Comparison of ENCODE assay signal across 31 cellular contexts in genomic region chr5:180176191-180176590, GRCh38. TPM values are rescaled to one million over a fixed set of nuclear protein-coding genes. Genes with fewer than 3 reads are reported as not detected.
"Had no signal": no experiment of that assay in that cellular context is flagged by ENCODE, and none has a peak within 500 bp of the region (broad histone marks: within the 10 kb centered on the region; RNA-seq: fewer than 3 reads in every experiment).

No MANE protein-coding gene starts in this region.

- H3K27me3 ChIP-seq: neural progenitor cell, ovary had no signal

- H3K4me3 Mint-ChIP-seq: effector memory CD8-positive, alpha-beta T cell; naive thymus-derived CD4-positive, alpha-beta T cell; nephron; neural progenitor cell; stimulated activated effector memory CD8-positive, alpha-beta T cell treated with anti-CD3 and anti-CD28 coated beads, Interleukin-12 subunit alpha, Interleukin-12 subunit beta, amount 100 ng/mL, for 72 hours had no signal

- H3K9ac ChIP-seq: neural progenitor cell had no signal

- H3K9me3 Mint-ChIP-seq: effector memory CD8-positive, alpha-beta T cell; neural progenitor cell; stimulated activated effector memory CD8-positive, alpha-beta T cell treated with anti-CD3 and anti-CD28 coated beads, Interleukin-12 subunit alpha, Interleukin-12 subunit beta, amount 100 ng/mL, for 72 hours had no signal

- H3K4me2 ChIP-seq: neural progenitor cell had no signal

- H3K27ac Mint-ChIP-seq: effector memory CD8-positive, alpha-beta T cell; naive thymus-derived CD4-positive, alpha-beta T cell; nephron; stimulated activated effector memory CD8-positive, alpha-beta T cell treated with anti-CD3 and anti-CD28 coated beads, Interleukin-12 subunit alpha, Interleukin-12 subunit beta, amount 100 ng/mL, for 72 hours had no signal

- H3K36me3 Mint-ChIP-seq: naive thymus-derived CD4-positive, alpha-beta T cell; neural progenitor cell; stimulated activated effector memory CD8-positive, alpha-beta T cell treated with anti-CD3 and anti-CD28 coated beads, Interleukin-12 subunit alpha, Interleukin-12 subunit beta, amount 100 ng/mL, for 72 hours had no signal

- H3K36me3 ChIP-seq: esophagus squamous epithelium, heart right ventricle, neural progenitor cell, ovary, sigmoid colon had no signal

- ATAC-seq: effector memory CD8-positive, alpha-beta T cell; heart right ventricle; left ventricle myocardium superior; naive thymus-derived CD4-positive, alpha-beta T cell; psoas muscle; right cardiac atrium; stimulated activated effector memory CD8-positive, alpha-beta T cell treated with anti-CD3 and anti-CD28 coated beads, Interleukin-12 subunit alpha, Interleukin-12 subunit beta, amount 100 ng/mL, for 72 hours; stimulated activated naive CD8-positive, alpha-beta T cell treated with anti-CD3 and anti-CD28 coated beads, Interleukin-15, Interleukin-2, amounts not matched to agents 100 U/mL and 50 U/mL, for 24 hours had no signal

- H2AFZ ChIP-seq: neural progenitor cell had no signal

- H3K9me3 ChIP-seq: esophagus squamous epithelium, heart right ventricle, ovary, psoas muscle, sigmoid colon had no signal

- H3K27ac ChIP-seq: neural progenitor cell, ovary, psoas muscle had no signal

- H3K4me1 Mint-ChIP-seq: stimulated activated effector memory CD8-positive, alpha-beta T cell treated with anti-CD3 and anti-CD28 coated beads, Interleukin-12 subunit alpha, Interleukin-12 subunit beta, amount 100 ng/mL, for 72 hours had no signal

- DNase-seq: caudate nucleus; cerebellar nuclear complex; dermis blood vessel endothelial cell; effector memory CD8-positive, alpha-beta T cell; erythroblast; esophagus squamous epithelium; foreskin melanocyte; glutamatergic neuron; heart right ventricle; hippocampal formation; islet precursor cell; kidney glomerular epithelial cell; left ventricle myocardium superior; mesenchymal stem cell; midbrain; naive thymus-derived CD4-positive, alpha-beta T cell; nucleus accumbens; ovary; psoas muscle; right cardiac atrium; sigmoid colon; stimulated activated CD4-positive, alpha-beta T cell treated with anti-CD3 and anti-CD28 coated beads, Interleukin-2, amount 100 ng/mL, for 24 hours; stimulated activated CD4-positive, alpha-beta T cell treated with anti-CD3 and anti-CD28 coated beads, Interleukin-4, amount 100 ng/mL, for 24 hours; stimulated activated naive CD8-positive, alpha-beta T cell treated with anti-CD3 and anti-CD28 coated beads, Interleukin-15, Interleukin-2, amounts not matched to agents 100 U/mL and 50 U/mL, for 24 hours; trophoblast cell had no signal

- H3K4me1 ChIP-seq: esophagus squamous epithelium, psoas muscle had no signal

- H3K4me3 ChIP-seq: coronary artery, esophagus squamous epithelium, heart right ventricle, lung, neural progenitor cell, ovary, psoas muscle, sigmoid colon had no signal

RNA-seq across cellular contexts. Expression of gene RASGEF1C, which starts 32.8 kb away (rescaled TPM):
- total RNA-seq: dermis blood vessel endothelial cell; naive thymus-derived CD4-positive, alpha-beta T cell; psoas muscle; renal cortical epithelial cell had no signal
- polyA plus RNA-seq: naive thymus-derived CD4-positive, alpha-beta T cell had no signal
